Comparison of ENCODE assay signal across 1 cellular context in genomic region chr1:91827094-91828006, GRCh38.
A peak's percentile ranks its signal among the peaks of the same experiment; 100 is the strongest.
TF ChIP-seq lines count a peak whose summit lies in the region.

No MANE protein-coding gene starts in this region.

TF ChIP-seq in HepG2, 621 proteins besides CTCF, POLR2A, EP300 and RAD21 (continued from another document and continues in another):
- TF ChIP-seq ZNF253 (CRISPR knock-in tag; IDR thresholded peaks at IDR 0.05; ENCODE audit: borderline replicate concordance) (no peak), TEF (CRISPR knock-in tag; IDR thresholded peaks at IDR 0.05) (no peak), MYNN (CRISPR knock-in tag; IDR thresholded peaks at IDR 0.05; ENCODE audit: low read depth) (no peak), PITX1 (CRISPR knock-in tag; IDR thresholded peaks at IDR 0.05) (peak; percentile 64), MEIS1 (CRISPR knock-in tag; IDR thresholded peaks at IDR 0.05; ENCODE audit: borderline replicate concordance) (peak; percentile 26; the same call in 1 of the 2 replicates), ZNF318 (CRISPR knock-in tag; IDR thresholded peaks at IDR 0.05) (no peak), ZNF644 (CRISPR knock-in tag; IDR thresholded peaks at IDR 0.05; ENCODE audit: low read depth) (no peak), NFRKB (IDR thresholded peaks at IDR 0.05) (no peak), ZBTB21 (CRISPR knock-in tag; IDR thresholded peaks at IDR 0.05) (peak; percentile 75), PHF5A (CRISPR knock-in tag; IDR thresholded peaks at IDR 0.05; ENCODE audit: low read depth, unreplicated experiment) (no peak), ZNF333 (CRISPR knock-in tag; IDR thresholded peaks at IDR 0.05; ENCODE audit: borderline replicate concordance) (no peak), ZNF652 (CRISPR knock-in tag; IDR thresholded peaks at IDR 0.05; ENCODE audit: borderline replicate concordance, low read depth) (no peak; the same call in 1 of the 2 replicates), SMC3 (IDR thresholded peaks at IDR 0.05; ENCODE audit: low read length) (no peak; the same call in 1 of the 2 replicates), TBL1XR1 (IDR thresholded peaks at IDR 0.05; ENCODE audit: borderline replicate concordance, low read length, partially characterized antibody) (peak; percentile 45), ZNF589 (CRISPR knock-in tag; conservative IDR thresholded peaks at IDR 0.05) (0 out of 2 replicates have a peak, but pooled peaks have one; percentile 38), ZNF205 (CRISPR knock-in tag; IDR thresholded peaks at IDR 0.05) (no peak; the same call in 1 of the 2 replicates), ZNF556 (CRISPR knock-in tag; IDR thresholded peaks at IDR 0.05; ENCODE audit: borderline replicate concordance) (no peak; the same call in 1 of the 2 replicates), MIER3 (CRISPR knock-in tag; IDR thresholded peaks at IDR 0.05; ENCODE audit: borderline replicate concordance) (peak; percentile 22; the same call in 1 of the 2 replicates), ZBTB7A (CRISPR knock-in tag; IDR thresholded peaks at IDR 0.05) (no peak), ZNF235 (CRISPR knock-in tag; IDR thresholded peaks at IDR 0.05; ENCODE audit: borderline replicate concordance) (no peak), LCORL (IDR thresholded peaks at IDR 0.05) (no peak), LCORL (CRISPR knock-in tag; IDR thresholded peaks at IDR 0.05) (peak; percentile 46; the same call in 1 of the 2 replicates), XBP1 (CRISPR knock-in tag; IDR thresholded peaks at IDR 0.05) (peak; percentile 21; the same call in 1 of the 2 replicates), IRF2 (CRISPR knock-in tag; IDR thresholded peaks at IDR 0.05) (no peak), TCF12 (IDR thresholded peaks at IDR 0.05) (no peak), TCF12 (CRISPR knock-in tag; IDR thresholded peaks at IDR 0.05) (no peak; the same call in 1 of the 2 replicates), PHF20 (CRISPR knock-in tag; IDR thresholded peaks at IDR 0.05) (no peak), ZNF569 (CRISPR knock-in tag; IDR thresholded peaks at IDR 0.05; ENCODE audit: borderline replicate concordance) (no peak), RFXANK (CRISPR knock-in tag; IDR thresholded peaks at IDR 0.05) (peak; percentile 11; the same call in 1 of the 2 replicates), PAXIP1 (CRISPR knock-in tag; conservative IDR thresholded peaks at IDR 0.05) (peak; percentile 85), ZGPAT (CRISPR knock-in tag; IDR thresholded peaks at IDR 0.05) (peak; percentile 77), ZNF331 (CRISPR knock-in tag; IDR thresholded peaks at IDR 0.05) (no peak; the same call in 1 of the 2 replicates), ZNF570 (CRISPR knock-in tag; IDR thresholded peaks at IDR 0.05; ENCODE audit: borderline replicate concordance) (no peak), MAX (IDR thresholded peaks at IDR 0.05) (peak; percentile 72)
- TF ChIP-seq, protein P1, sequence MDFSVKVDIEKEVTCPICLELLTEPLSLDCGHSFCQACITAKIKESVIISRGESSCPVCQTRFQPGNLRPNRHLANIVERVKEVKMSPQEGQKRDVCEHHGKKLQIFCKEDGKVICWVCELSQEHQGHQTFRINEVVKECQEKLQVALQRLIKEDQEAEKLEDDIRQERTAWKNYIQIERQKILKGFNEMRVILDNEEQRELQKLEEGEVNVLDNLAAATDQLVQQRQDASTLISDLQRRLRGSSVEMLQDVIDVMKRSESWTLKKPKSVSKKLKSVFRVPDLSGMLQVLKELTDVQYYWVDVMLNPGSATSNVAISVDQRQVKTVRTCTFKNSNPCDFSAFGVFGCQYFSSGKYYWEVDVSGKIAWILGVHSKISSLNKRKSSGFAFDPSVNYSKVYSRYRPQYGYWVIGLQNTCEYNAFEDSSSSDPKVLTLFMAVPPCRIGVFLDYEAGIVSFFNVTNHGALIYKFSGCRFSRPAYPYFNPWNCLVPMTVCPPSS (IDR thresholded peaks at IDR 0.05), result no peak
- TF ChIP-seq, protein P2, sequence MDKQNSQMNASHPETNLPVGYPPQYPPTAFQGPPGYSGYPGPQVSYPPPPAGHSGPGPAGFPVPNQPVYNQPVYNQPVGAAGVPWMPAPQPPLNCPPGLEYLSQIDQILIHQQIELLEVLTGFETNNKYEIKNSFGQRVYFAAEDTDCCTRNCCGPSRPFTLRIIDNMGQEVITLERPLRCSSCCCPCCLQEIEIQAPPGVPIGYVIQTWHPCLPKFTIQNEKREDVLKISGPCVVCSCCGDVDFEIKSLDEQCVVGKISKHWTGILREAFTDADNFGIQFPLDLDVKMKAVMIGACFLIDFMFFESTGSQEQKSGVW (CRISPR knock-in tag; IDR thresholded peaks at IDR 0.05; ENCODE audit: borderline replicate concordance), result no peak
- TF ChIP-seq, protein P3, sequence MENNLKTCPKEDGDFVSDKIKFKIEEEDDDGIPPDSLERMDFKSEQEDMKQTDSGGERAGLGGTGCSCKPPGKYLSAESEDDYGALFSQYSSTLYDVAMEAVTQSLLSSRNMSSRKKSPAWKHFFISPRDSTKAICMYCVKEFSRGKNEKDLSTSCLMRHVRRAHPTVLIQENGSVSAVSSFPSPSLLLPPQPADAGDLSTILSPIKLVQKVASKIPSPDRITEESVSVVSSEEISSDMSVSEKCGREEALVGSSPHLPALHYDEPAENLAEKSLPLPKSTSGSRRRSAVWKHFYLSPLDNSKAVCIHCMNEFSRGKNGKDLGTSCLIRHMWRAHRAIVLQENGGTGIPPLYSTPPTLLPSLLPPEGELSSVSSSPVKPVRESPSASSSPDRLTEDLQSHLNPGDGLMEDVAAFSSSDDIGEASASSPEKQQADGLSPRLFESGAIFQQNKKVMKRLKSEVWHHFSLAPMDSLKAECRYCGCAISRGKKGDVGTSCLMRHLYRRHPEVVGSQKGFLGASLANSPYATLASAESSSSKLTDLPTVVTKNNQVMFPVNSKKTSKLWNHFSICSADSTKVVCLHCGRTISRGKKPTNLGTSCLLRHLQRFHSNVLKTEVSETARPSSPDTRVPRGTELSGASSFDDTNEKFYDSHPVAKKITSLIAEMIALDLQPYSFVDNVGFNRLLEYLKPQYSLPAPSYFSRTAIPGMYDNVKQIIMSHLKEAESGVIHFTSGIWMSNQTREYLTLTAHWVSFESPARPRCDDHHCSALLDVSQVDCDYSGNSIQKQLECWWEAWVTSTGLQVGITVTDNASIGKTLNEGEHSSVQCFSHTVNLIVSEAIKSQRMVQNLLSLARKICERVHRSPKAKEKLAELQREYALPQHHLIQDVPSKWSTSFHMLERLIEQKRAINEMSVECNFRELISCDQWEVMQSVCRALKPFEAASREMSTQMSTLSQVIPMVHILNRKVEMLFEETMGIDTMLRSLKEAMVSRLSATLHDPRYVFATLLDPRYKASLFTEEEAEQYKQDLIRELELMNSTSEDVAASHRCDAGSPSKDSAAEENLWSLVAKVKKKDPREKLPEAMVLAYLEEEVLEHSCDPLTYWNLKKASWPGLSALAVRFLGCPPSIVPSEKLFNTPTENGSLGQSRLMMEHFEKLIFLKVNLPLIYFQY (CRISPR knock-in tag; IDR thresholded peaks at IDR 0.05; ENCODE audit: borderline replicate concordance), result no peak
- TF ChIP-seq, protein P4, sequence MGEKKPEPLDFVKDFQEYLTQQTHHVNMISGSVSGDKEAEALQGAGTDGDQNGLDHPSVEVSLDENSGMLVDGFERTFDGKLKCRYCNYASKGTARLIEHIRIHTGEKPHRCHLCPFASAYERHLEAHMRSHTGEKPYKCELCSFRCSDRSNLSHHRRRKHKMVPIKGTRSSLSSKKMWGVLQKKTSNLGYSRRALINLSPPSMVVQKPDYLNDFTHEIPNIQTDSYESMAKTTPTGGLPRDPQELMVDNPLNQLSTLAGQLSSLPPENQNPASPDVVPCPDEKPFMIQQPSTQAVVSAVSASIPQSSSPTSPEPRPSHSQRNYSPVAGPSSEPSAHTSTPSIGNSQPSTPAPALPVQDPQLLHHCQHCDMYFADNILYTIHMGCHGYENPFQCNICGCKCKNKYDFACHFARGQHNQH (CRISPR knock-in tag; IDR thresholded peaks at IDR 0.05), result peak; percentile 85
